In the genomic region with DNA sequence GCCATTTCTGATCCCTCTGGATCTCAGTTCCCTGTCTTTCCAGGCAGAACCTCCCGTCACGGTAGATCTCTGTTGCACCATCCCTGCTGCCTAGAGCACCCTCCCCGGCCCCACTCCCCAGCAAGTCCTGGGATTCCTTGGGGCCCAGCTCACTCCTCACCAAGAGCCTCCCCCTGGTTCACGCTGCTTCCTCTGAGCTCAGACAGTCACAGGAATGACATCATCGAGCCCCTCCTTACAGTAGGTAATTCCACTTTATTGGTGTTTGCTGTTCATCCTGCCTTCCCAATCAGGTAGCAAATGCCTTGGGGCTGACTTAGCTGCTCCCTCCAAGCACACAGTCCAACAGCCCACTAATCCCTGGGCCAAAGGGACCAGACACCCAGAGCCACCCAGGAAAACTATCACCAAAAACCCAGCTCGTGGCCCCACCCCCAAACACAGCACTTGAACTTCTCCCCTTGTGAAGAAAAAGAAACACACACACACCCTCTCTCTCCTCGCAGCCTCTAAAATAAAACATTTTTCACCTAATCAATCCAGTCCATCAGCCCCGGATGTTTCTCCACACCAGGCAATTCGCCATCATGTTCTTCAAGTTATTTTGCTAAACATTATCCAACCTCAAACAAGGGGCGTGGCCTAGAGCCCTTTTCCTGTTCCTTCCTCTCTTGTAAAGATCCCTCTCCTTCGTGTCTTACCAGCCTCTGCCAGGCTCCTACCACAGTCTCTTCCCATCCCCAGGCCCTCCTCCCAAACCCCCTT, we compare ENCODE assay signal across 9 cellular contexts. TPM values are rescaled to one million over a fixed set of nuclear protein-coding genes. Genes with fewer than 3 reads are reported as not detected.
DNase-seq lines count a peak whose midpoint lies in the region; ATAC-seq lines count a peak whose summit lies in the region.
"Had no signal": no experiment of that assay in that cellular context is flagged by ENCODE, and none has a peak within 500 bp of the region (broad histone marks: within the 10 kb centered on the region; RNA-seq: fewer than 3 reads in every experiment).

No MANE protein-coding gene starts in this region.

- DNase-seq in ELR (ENCODE audit: low read depth) (peak; percentile 32), SJCRH30 (peak in 1 of 2 experiments; percentile 6), fibroblast of peridontal ligament (ENCODE audit: extremely low read depth) (peak; percentile 75), OCI-M2 (lab: John Stamatoyannopoulos, UW; ENCODE audit: unreplicated experiment) (no peak)
- DNase-seq in activated CD4-positive, CD25-positive, alpha-beta regulatory T cell treated with anti-CD3 and anti-CD28 coated beads, Interleukin-2, amount 50 U/mL, for 72 hours: no peak

- no peak overlapping the region for H3K4me3 ChIP-seq in SJCRH30
- peak overlapping the region; percentile 86 for H3K4me3 ChIP-seq in skeletal muscle satellite cell (ENCODE audit: low read length)

- H3K36me3 ChIP-seq in SJCRH30: no peaks in the 10 kb centered on the region
- H3K36me3 ChIP-seq in skeletal muscle satellite cell (ENCODE audit: insufficient read depth, low read length): peaks cover 4% of the 10 kb centered on the region

- peaks cover 26% of the 10 kb centered on the region for H3K4me1 ChIP-seq in SJCRH30
- H3K4me1 ChIP-seq in skeletal muscle satellite cell (ENCODE audit: control insufficient read depth, insufficient read depth, low read length): peaks cover 65% of the 10 kb centered on the region

- H3K4me2 ChIP-seq in skeletal muscle satellite cell (ENCODE audit: low read length): peak overlapping the region; percentile 95

- no peak for ATAC-seq in GM18873 (IDR thresholded peaks at IDR 0.05; ENCODE audit: low FRiP score, unreplicated experiment)
- no peak for ATAC-seq in GM19452 (IDR thresholded peaks at IDR 0.05; ENCODE audit: unreplicated experiment)

- H3K9me3 ChIP-seq in SJCRH30 (replicated peaks) (no peaks in the 10 kb centered on the region), skeletal muscle satellite cell (replicated peaks; ENCODE audit: low read length) (no peaks in the 10 kb centered on the region)

- H3K9ac ChIP-seq in skeletal muscle satellite cell (ENCODE audit: low read depth, low read length): peak overlapping the region; percentile 98

- H3K27me3 ChIP-seq in SJCRH30 (no peaks in the 10 kb centered on the region), skeletal muscle satellite cell (ENCODE audit: control insufficient read depth, insufficient read depth, low read length) (no peaks in the 10 kb centered on the region)

- peak overlapping the region; percentile 69 for H3K27ac ChIP-seq in SJCRH30

RNA-seq across cellular contexts. Expression of a gene that starts 2.5 kb away (rescaled TPM):
- 71.5 and 77.0 TPM in 2 replicates for total RNA-seq in SJCRH30 (2014; rRNA removed; shearing (Covaris generic))
- 69.0 and 79.6 TPM in 2 replicates for total RNA-seq in skeletal muscle satellite cell (2012; rRNA removed)

RNA-seq across cellular contexts. Expression of a gene that starts 28.3 kb away (rescaled TPM):
- 4.5 and 5.0 TPM in 2 replicates for total RNA-seq in SJCRH30 (2014; rRNA removed; shearing (Covaris generic))
- 3.0 and 3.1 TPM in 2 replicates for total RNA-seq in skeletal muscle satellite cell (2012; rRNA removed)

RNA-seq across cellular contexts. Expression of a gene that starts 40.7 kb away (rescaled TPM):
- 0.10 TPM in 1 of 2 replicates, not detected in the other for total RNA-seq in SJCRH30 (2014; rRNA removed; shearing (Covaris generic))
- under 0.01 TPM in 1 of 2 replicates, not detected in the other for total RNA-seq in skeletal muscle satellite cell (2012; rRNA removed)
- total RNA-seq: pulmonary artery endothelial cell had no signal

Comparison
In these comparisons a context has a peak if more than half of its experiments do, and no peak if none do; other contexts are left out.
1. DNase-seq: peak in ELR (single experiment) and fibroblast of peridontal ligament (single experiment); none in activated CD4-positive, CD25-positive, alpha-beta regulatory T cell treated with anti-CD3 and anti-CD28 coated beads, Interleukin-2, amount 50 U/mL, for 72 hours (single experiment) and OCI-M2 (single experiment).